10 cellular contexts compared by ENCODE assay signal in genomic region chr22:17217179-17217578, GRCh38. TPM values are rescaled to one million over a fixed set of nuclear protein-coding genes. Genes with fewer than 3 reads are reported as not detected.
DNase-seq lines count a peak whose midpoint lies in the region; ATAC-seq and TF ChIP-seq lines count a peak whose summit lies in the region.
"Had no signal": no experiment of that assay in that cellular context is flagged by ENCODE, and none has a peak within 500 bp of the region (broad histone marks: within the 10 kb centered on the region; RNA-seq: fewer than 3 reads in every experiment).

No MANE protein-coding gene starts in this region.

- peak overlapping the region; percentile 86 to 98 (median 92) for H3K27ac Mint-ChIP-seq in naive thymus-derived CD8-positive, alpha-beta T cell

- H3K27me3 Mint-ChIP-seq in naive thymus-derived CD8-positive, alpha-beta T cell: no peaks in the 10 kb centered on the region

- no peak for TF ChIP-seq POLR2A in tibial nerve (IDR thresholded peaks at IDR 0.05)

- ATAC-seq in GM18502 (IDR thresholded peaks at IDR 0.05; ENCODE audit: poor library complexity, unreplicated experiment): peak; percentile 43
- ATAC-seq in naive thymus-derived CD8-positive, alpha-beta T cell: peak; percentile 55
- ATAC-seq in HG03571 (IDR thresholded peaks at IDR 0.05; ENCODE audit: unreplicated experiment): no peak
- ATAC-seq: HepG2 had no signal

- peak; percentile 72 for DNase-seq in H7
- DNase-seq in activated CD4-positive, alpha-beta T cell treated with anti-CD3 and anti-CD28 coated beads, Interleukin-2, amount 50 U/mL, for 1 hour: peak; percentile 7
- DNase-seq in naive thymus-derived CD8-positive, alpha-beta T cell: peak in 4 of 10 donors; percentile 12 to 39 (median 30)
- no peak for DNase-seq in tibial nerve (ENCODE audit: low spot score in 2 of 2)
- no peak for DNase-seq in HuH-7.5 (ENCODE audit: low spot score)

- POLR2A ChIA-PET in naive thymus-derived CD8-positive, alpha-beta T cell (lab: Charles Lee): interaction anchor here (0.6 kb wide), 1 partner anchor 31 kb away, joined by 3 read pairs; no protein-coding TSS in a partner anchor

- H3K36me3 ChIP-seq in H7 (replicated peaks; ENCODE audit: control insufficient read depth, insufficient read depth, low read length): no peaks in the 10 kb centered on the region
- H3K36me3 ChIP-seq in tibial nerve: no peaks in the 10 kb centered on the region

- H3K4me1 Mint-ChIP-seq in naive thymus-derived CD8-positive, alpha-beta T cell: peaks cover 35 to 84% (median 82%) of the 10 kb centered on the region in 4 donors

- TF ChIP-seq CTCF in tibial nerve (IDR thresholded peaks at IDR 0.05): no peak

- H3K4me3 ChIP-seq in H7 (ENCODE audit: insufficient read depth, low read depth, low read length) (no peak overlapping the region), tibial nerve (no peak overlapping the region)
- H3K4me3 ChIP-seq: coronary artery had no signal

- no peak overlapping the region for H3K27ac ChIP-seq in tibial nerve
- H3K27ac ChIP-seq: coronary artery, parathyroid adenoma had no signal

- peaks cover 0 to 18% (median 4%) of the 10 kb centered on the region in 3 donors for H3K36me3 Mint-ChIP-seq in naive thymus-derived CD8-positive, alpha-beta T cell

- H3K9me3 Mint-ChIP-seq in naive thymus-derived CD8-positive, alpha-beta T cell: peaks cover 0 to 2% (median 0%) of the 10 kb centered on the region in 9 donors

- peak overlapping the region; percentile 83 to 98 (median 90) for H3K4me3 Mint-ChIP-seq in naive thymus-derived CD8-positive, alpha-beta T cell

- H3K4me1 ChIP-seq in tibial nerve: peaks cover 0 to 4% (median 0%) of the 10 kb centered on the region in 4 donors
- H3K4me1 ChIP-seq: parathyroid adenoma had no signal

- H3K27me3 ChIP-seq in H7 (ENCODE audit: control insufficient read depth, insufficient read depth, low read length): no peaks in the 10 kb centered on the region
- H3K27me3 ChIP-seq in tibial nerve: no peaks in the 10 kb centered on the region

- H3K9me3 ChIP-seq in tibial nerve: no peaks in the 10 kb centered on the region

- WGBS in tibial nerve, 2 donors: 18 to 22% methylated on average over 1 of the region's 1 CpG

- TF ChIP-seq EP300 in tibial nerve (IDR thresholded peaks at IDR 0.05): no peak

RNA-seq across cellular contexts. Expression of gene ADA2, which starts 2.1 kb away (rescaled TPM):
- 29.1 and 36.0 TPM in 2 replicates for total RNA-seq in H7 (2014; rRNA removed; shearing (Covaris generic))
- total RNA-seq in naive thymus-derived CD8-positive, alpha-beta T cell: 100 to 1,000 TPM; 110 to 112 TPM
- 10 to 100 TPM; 56.8 to 88.0 (median 72.6) TPM for polyA plus RNA-seq in naive thymus-derived CD8-positive, alpha-beta T cell
- 10 to 100 TPM in 3 of 4 donors, 1 to 10 TPM in 1; 8.6 to 15.6 (median 13.2) TPM for total RNA-seq in tibial nerve
- total RNA-seq: HepG2 had no signal
- polyA plus RNA-seq: HepG2 had no signal

RNA-seq across cellular contexts. Expression of gene HDHD5, which starts 58.1 kb away (rescaled TPM):
- 127 and 142 TPM in 2 replicates for total RNA-seq in H7 (2014; rRNA removed; shearing (Covaris generic))
- total RNA-seq in naive thymus-derived CD8-positive, alpha-beta T cell: 10 to 100 TPM; 29.3 to 33.6 TPM
- polyA plus RNA-seq in naive thymus-derived CD8-positive, alpha-beta T cell: 10 to 100 TPM; 48.5 to 72.7 (median 59.8) TPM
- 10 to 100 TPM; 34.7 to 51.3 (median 44.3) TPM for total RNA-seq in tibial nerve
- total RNA-seq: HepG2 had no signal
- polyA plus RNA-seq: HepG2 had no signal

Comparison
In these comparisons a context has a peak if more than half of its experiments do, and no peak if none do; other contexts are left out.
1. DNase-seq: peak in H7 (single experiment) and activated CD4-positive, alpha-beta T cell treated with anti-CD3 and anti-CD28 coated beads, Interleukin-2, amount 50 U/mL, for 1 hour (single experiment); none in tibial nerve (0 of 2) and HuH-7.5 (single experiment).